Comparison of ENCODE assay signal across 9 cellular contexts in the genomic region with DNA sequence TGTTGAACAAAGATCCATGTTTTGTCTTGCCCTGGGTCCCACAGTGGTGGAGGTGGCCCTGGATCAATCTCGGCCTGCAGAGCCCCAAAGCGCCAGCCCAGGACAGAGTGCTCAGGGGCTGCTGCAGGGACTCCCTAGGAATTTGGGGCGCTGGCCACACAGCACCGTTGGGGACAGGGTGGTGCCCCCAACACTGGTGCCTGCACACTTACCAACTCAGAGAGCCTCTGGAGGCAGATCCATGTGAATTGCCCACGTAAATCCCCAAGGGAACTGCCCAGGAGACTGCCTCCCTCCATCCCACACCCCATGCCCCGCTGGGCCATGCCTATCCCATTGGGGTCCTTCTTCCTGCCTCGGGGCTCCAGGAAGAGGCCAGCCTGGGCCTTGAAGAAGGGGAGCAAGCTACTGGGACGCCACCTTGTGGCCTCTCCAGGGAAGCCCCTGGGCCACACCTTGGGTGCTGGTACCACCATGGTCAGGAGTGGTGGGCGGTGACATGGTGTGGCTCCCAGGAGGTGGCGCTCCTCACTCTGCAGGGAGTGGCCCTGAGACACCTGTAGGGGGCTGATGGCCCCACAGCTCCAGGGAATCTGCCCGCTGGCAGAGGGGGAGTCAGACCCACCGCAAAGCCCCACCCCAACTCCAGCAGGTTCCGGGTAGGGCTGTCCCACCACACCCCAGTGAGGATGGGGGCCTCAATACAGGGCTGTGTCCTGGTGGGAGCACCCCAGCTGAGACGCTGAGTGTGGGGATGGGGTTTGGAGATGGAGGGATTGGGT. TPM values are rescaled to one million over a fixed set of nuclear protein-coding genes. Genes with fewer than 3 reads are reported as not detected.
DNase-seq lines count a peak whose midpoint lies in the region; ATAC-seq, FAIRE-seq and TF ChIP-seq lines count a peak whose summit lies in the region.
"Had no signal": no experiment of that assay in that cellular context is flagged by ENCODE, and none has a peak within 500 bp of the region (broad histone marks: within the 10 kb centered on the region; RNA-seq: fewer than 3 reads in every experiment).

No MANE protein-coding gene starts in this region.

- no peaks in the 10 kb centered on the region for H3K9me3 ChIP-seq in astrocyte (ENCODE audit: insufficient read depth, low read depth, low read length)

- no peaks in the 10 kb centered on the region for H4K20me1 ChIP-seq in astrocyte (ENCODE audit: insufficient read depth, low read length)

- H3K9ac ChIP-seq in astrocyte (ENCODE audit: low read length) = no peak overlapping the region

- peak; percentile 60 for DNase-seq in EH (ENCODE audit: low read depth)
- DNase-seq in SW480 (ENCODE audit: low spot score) = peak; percentile 75
- peak; percentile 12 for DNase-seq in astrocyte (ENCODE audit: low read depth)
- peak; percentile 63 to 69 (median 65) for DNase-seq in immature natural killer cell
- peak in 2 of 3 experiments; percentile 42 to 80 for DNase-seq in stimulated activated CD4-positive, alpha-beta T cell treated with anti-CD3 and anti-CD28 coated beads, TNF-alpha, amount 100 ng/mL, for 24 hours (ENCODE audit: low read depth in 3 of 3)
- no peak for DNase-seq in occipital lobe (lab: John Stamatoyannopoulos, UW)

- no peaks in the 10 kb centered on the region for H3K36me3 Mint-ChIP-seq in astrocyte (ENCODE audit: low read depth, unreplicated experiment)
- no peaks in the 10 kb centered on the region for H3K36me3 Mint-ChIP-seq in immature natural killer cell

- TF ChIP-seq CTCF in LNCAP (IDR thresholded peaks at IDR 0.05) (peak; percentile 84), astrocyte (IDR thresholded peaks at IDR 0.05; ENCODE audit: insufficient read depth, low read depth, low read length) (peak; percentile 44)

- H3K79me2 ChIP-seq in astrocyte (ENCODE audit: insufficient read depth, low read length) = no peaks in the 10 kb centered on the region

- H3K4me3 Mint-ChIP-seq in astrocyte (ENCODE audit: unreplicated experiment) (no peak overlapping the region), immature natural killer cell (no peak overlapping the region)

- H2AFZ ChIP-seq in astrocyte (ENCODE audit: low read depth, low read length) = peak overlapping the region; percentile 34

- no peaks in the 10 kb centered on the region for H3K9me3 Mint-ChIP-seq in astrocyte (ENCODE audit: unreplicated experiment)
- H3K9me3 Mint-ChIP-seq in immature natural killer cell = no peaks in the 10 kb centered on the region

- no peak for FAIRE-seq in astrocyte (lab: Jason Lieb, UNC)

- no peak overlapping the region for H3K27ac ChIP-seq in astrocyte (ENCODE audit: low read depth, low read length)
- H3K27ac ChIP-seq: epithelial cell of prostate had no signal

- H3K27me3 ChIP-seq in astrocyte (ENCODE audit: insufficient read depth, low read length) = no peaks in the 10 kb centered on the region

- ATAC-seq in GM21529 (IDR thresholded peaks at IDR 0.05; ENCODE audit: unreplicated experiment) = peak; percentile 84

- H3K4me1 Mint-ChIP-seq in astrocyte (ENCODE audit: low read depth, unreplicated experiment) (no peaks in the 10 kb centered on the region), immature natural killer cell (peaks cover 0 to 2% of the 10 kb centered on the region in 2 donors)

- H3K27me3 Mint-ChIP-seq in astrocyte (ENCODE audit: low read depth, unreplicated experiment) (peaks cover 28% of the 10 kb centered on the region), immature natural killer cell (ENCODE audit: low read depth in 3 of 3) (peaks cover 0 to 6% (median 0%) of the 10 kb centered on the region in 3 donors)

- H3K27ac Mint-ChIP-seq in astrocyte (ENCODE audit: unreplicated experiment) (no peak overlapping the region), immature natural killer cell (no peak overlapping the region)

- H3K36me3 ChIP-seq in astrocyte (ENCODE audit: insufficient read depth, low read length) = no peaks in the 10 kb centered on the region

- no peak overlapping the region for H3K4me3 ChIP-seq in astrocyte (ENCODE audit: insufficient read depth, low read depth, low read length)

- H3K4me1 ChIP-seq in astrocyte (ENCODE audit: insufficient read depth, low read length) = no peaks in the 10 kb centered on the region

- H3K4me2 ChIP-seq in astrocyte (ENCODE audit: low read length) = no peak overlapping the region

RNA-seq across cellular contexts. Expression of a gene that starts 22.8 kb away (rescaled TPM):
- total RNA-seq in astrocyte (not detected in 2 replicates), occipital lobe (not detected)
- not detected for polyA plus RNA-seq in immature natural killer cell

RNA-seq across cellular contexts. Expression of a gene that starts 23.1 kb away (rescaled TPM):
- total RNA-seq in astrocyte (0.31 and 0.68 TPM in 2 replicates), occipital lobe (3.7 TPM)
- polyA plus RNA-seq in immature natural killer cell = 10 to 100 TPM; 11.9 to 17.5 (median 14.4) TPM

RNA-seq across cellular contexts. Expression of a gene that starts 27.3 kb away (rescaled TPM):
- total RNA-seq in astrocyte (73.6 and 77.2 TPM in 2 replicates), occipital lobe (29.6 TPM)
- polyA plus RNA-seq in immature natural killer cell = 100 to 1,000 TPM in 1 of 3 donors, 10 to 100 TPM in 2; 48.0 to 116 (median 48.2) TPM
